21 cellular contexts compared by ENCODE assay signal in the genomic region with DNA sequence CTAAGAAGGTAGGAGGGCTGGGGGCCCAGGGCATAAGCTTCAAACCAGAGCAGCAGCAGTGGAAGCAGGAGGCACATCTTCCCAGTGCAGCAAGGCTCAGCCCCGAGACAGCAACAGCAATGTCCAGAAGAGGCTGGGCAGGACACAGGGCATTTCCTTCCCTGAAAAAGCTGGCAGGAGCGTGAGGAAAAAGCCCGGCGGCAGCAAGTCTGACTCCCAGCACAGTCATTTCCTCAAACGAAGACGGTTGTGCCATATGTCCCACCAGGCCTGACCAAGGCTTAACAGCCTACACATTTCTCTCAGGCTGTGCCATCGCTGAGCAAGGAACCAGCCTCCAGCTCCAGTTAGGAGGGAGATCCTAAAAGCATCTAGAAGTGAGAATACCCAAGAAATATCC.
A peak's percentile ranks its signal among the peaks of the same experiment; 100 is the strongest.
DNase-seq lines count a peak whose midpoint lies in the region; ATAC-seq, FAIRE-seq and TF ChIP-seq lines count a peak whose summit lies in the region.
"Had no signal": no experiment of that assay in that cellular context is flagged by ENCODE, and none has a peak within 500 bp of the region (broad histone marks: within the 10 kb centered on the region; RNA-seq: fewer than 3 reads in every experiment).

No MANE protein-coding gene starts in this region.

- POLR2A ChIA-PET in HepG2 (lab: Yijun Ruan, JAX) (no interaction called here), RWPE1 (lab: Yijun Ruan, JAX; ENCODE audit: low non-redundant PET) (no interaction called here)

- H3K4me1 ChIP-seq in right lobe of liver (no peaks in the 10 kb centered on the region), HepG2 (ENCODE audit: insufficient read depth, low read length) (no peaks in the 10 kb centered on the region)

- 77% methylated on average over 4 of the region's 7 CpGs for WGBS in right lobe of liver (ENCODE audit: insufficient coverage, low coverage, low lambda C conversion rate, missing lambda C conversion rate)
- 81% methylated on average over 7 of the region's 7 CpGs for WGBS in HepG2 (ENCODE audit: low lambda C conversion rate)

- H3K36me3 ChIP-seq in right lobe of liver (no peaks in the 10 kb centered on the region), HepG2 (replicated peaks in 1 of 2; ENCODE audit: control insufficient read depth in 1 of 2, insufficient read depth in 2 of 2, low read length in 2 of 2) (no peaks in the 10 kb centered on the region)
- H3K36me3 ChIP-seq: BLaER1 treated with 17β-estradiol and CSF1 and Interleukin-3, amounts not matched to agents 10 nM and 100 nM had no signal

- TF ChIP-seq CTCF in right lobe of liver (IDR thresholded peaks at IDR 0.05) (no peak), HepG2 (CRISPR knock-in tag; IDR thresholded peaks at IDR 0.05) (no peak), RWPE1 (conservative IDR thresholded peaks at IDR 0.05; ENCODE audit: low read depth) (no peak)

- in situ Hi-C loops in HepG2 (cut with HindIII; ENCODE audit: extremely low pct_ligation_motif_present, low pct_unique_long_range_greater_than_20kb) = no loop called here

- H2AFZ ChIP-seq in HepG2 (ENCODE audit: low read length) = no peak overlapping the region

- H3K27me3 ChIP-seq in right lobe of liver = no peaks in the 10 kb centered on the region
- H3K27me3 ChIP-seq in HepG2 (ENCODE audit: control insufficient read depth in 1 of 2, insufficient read depth in 2 of 2, low read length in 2 of 2) = peaks cover 1 to 6% of the 10 kb centered on the region in 2 experiments; a peak in 2 of 5 replicates
- H3K27me3 ChIP-seq: BLaER1 treated with 17β-estradiol and CSF1 and Interleukin-3, amounts not matched to agents 10 nM and 100 nM had no signal

- H3K27ac ChIP-seq in right lobe of liver (no peak overlapping the region), HepG2 (ENCODE audit: extremely low read length, insufficient read depth, low read length) (no peak overlapping the region), RWPE1 (no peak overlapping the region)
- H3K27ac ChIP-seq: BLaER1 treated with 17β-estradiol and CSF1 and Interleukin-3, amounts not matched to agents 10 nM and 100 nM; HL-60 had no signal

- CTCF ChIA-PET in HepG2 (lab: Yijun Ruan, JAX; ENCODE audit: low intra/inter-chr PET ratio, low total read pairs) (no interaction called here), RWPE1 (lab: Yijun Ruan, JAX) (no interaction called here)

- BruUV-seq in HepG2 (replicated peaks; lab: Mats Ljungman, UMichigan) = no TSS peak

- intact Hi-C loops in right lobe of liver (cut with DNase I) = no loop called here
- intact Hi-C loops in HepG2 (cut with micrococcal nuclease; ENCODE audit: unreplicated experiment) = no loop called here

- ATAC-seq in right lobe of liver = peak; percentile 36 to 70 (median 48)
- no peak for ATAC-seq in HepG2

- TF ChIP-seq EP300 in HepG2 (IDR thresholded peaks at IDR 0.05; ENCODE audit: low read depth in 2 of 2, low read length in 2 of 2) (no peak), HepG2 (CRISPR knock-in tag; IDR thresholded peaks at IDR 0.05; ENCODE audit: borderline replicate concordance) (no peak)

- H3K4me2 ChIP-seq in HepG2 (ENCODE audit: low read depth, low read length) = no peak overlapping the region

- no peak for TF ChIP-seq RAD21 in HepG2 (CRISPR knock-in tag; IDR thresholded peaks at IDR 0.05)

- H3K79me2 ChIP-seq in HepG2 (ENCODE audit: insufficient read depth, low read length) = no peaks in the 10 kb centered on the region

- H3K9me3 ChIP-seq in right lobe of liver (no peaks in the 10 kb centered on the region), HepG2 (ENCODE audit: low read length) (no peaks in the 10 kb centered on the region)

- no peaks in the 10 kb centered on the region for H4K20me1 ChIP-seq in HepG2 (ENCODE audit: insufficient read depth, low read length)
- H4K20me1 ChIP-seq: BLaER1 treated with 17β-estradiol and CSF1 and Interleukin-3, amounts not matched to agents 10 nM and 100 nM had no signal

- no peak for FAIRE-seq in HepG2 (lab: Jason Lieb, UNC)
- FAIRE-seq: D721Med, HTR-8/SVneo had no signal

- H3K4me3 ChIP-seq in right lobe of liver (no peak overlapping the region), HepG2 (replicated peaks in 1 of 3; ENCODE audit: insufficient read depth in 1 of 3, low read depth in 2 of 3, low read length in 3 of 3) (no peak overlapping the region)
- H3K4me3 ChIP-seq: BLaER1 treated with 17β-estradiol and CSF1 and Interleukin-3, amounts not matched to agents 10 nM and 100 nM had no signal

- no peak overlapping the region for H3K9ac ChIP-seq in HepG2 (ENCODE audit: insufficient read depth, low read depth, low read length)
- H3K9ac ChIP-seq: BLaER1 treated with 17β-estradiol and CSF1 and Interleukin-3, amounts not matched to agents 10 nM and 100 nM had no signal

- no peak for DNase-seq in right lobe of liver
- no peak for DNase-seq in HepG2 (ENCODE audit: low spot score)
- peak; percentile 9 for DNase-seq in MV-4-11 (lab: John Stamatoyannopoulos, UW)
- peak; percentile 36 to 69 for DNase-seq in dermis microvascular lymphatic vessel endothelial cell (ENCODE audit: low read depth in 2 of 2)
- no peak for DNase-seq in RWPE1 (ENCODE audit: low spot score)
- no peak for DNase-seq in iPS-NIHi11 (ENCODE audit: low spot score)
- no peak for DNase-seq in putamen (ENCODE audit: low spot score)
- DNase-seq in superior temporal gyrus (ENCODE audit: extremely low spot score) = no peak
- DNase-seq: DMS79 treated with DMSO at 0.1 percent for 48 hours, GDM1, H7, NCI-H187 treated with DMSO at 0.1 percent for 48 hours, NCI-H2227 treated with DMSO at 0.1 percent for 48 hours, NCI-H510A treated with DMSO at 0.1 percent for 48 hours, NCI-H82, OCI-M1, SIG-M5 had no signal

- TF ChIP-seq POLR2A in right lobe of liver (IDR thresholded peaks at IDR 0.05) = no peak
- no peak for TF ChIP-seq POLR2A in HepG2 (IDR thresholded peaks at IDR 0.05; ENCODE audit: insufficient read depth in 1 of 2, low read depth in 2 of 2, low read length in 2 of 2)

TF ChIP-seq in HepG2, 621 proteins besides CTCF, POLR2A, EP300 and RAD21 (continues in another document):
- TF ChIP-seq ZNF891 (CRISPR knock-in tag; IDR thresholded peaks at IDR 0.05) (no peak), HCFC1 (IDR thresholded peaks at IDR 0.05; ENCODE audit: low read depth, low read length) (no peak), ZNF644 (CRISPR knock-in tag; IDR thresholded peaks at IDR 0.05; ENCODE audit: low read depth) (no peak), PHF8 (CRISPR knock-in tag; IDR thresholded peaks at IDR 0.05) (no peak), ZIK1 (CRISPR knock-in tag; IDR thresholded peaks at IDR 0.05; ENCODE audit: borderline replicate concordance, low read depth) (no peak), KDM3A (CRISPR knock-in tag; IDR thresholded peaks at IDR 0.05; ENCODE audit: low read depth) (no peak)
- TF ChIP-seq, protein P1, sequence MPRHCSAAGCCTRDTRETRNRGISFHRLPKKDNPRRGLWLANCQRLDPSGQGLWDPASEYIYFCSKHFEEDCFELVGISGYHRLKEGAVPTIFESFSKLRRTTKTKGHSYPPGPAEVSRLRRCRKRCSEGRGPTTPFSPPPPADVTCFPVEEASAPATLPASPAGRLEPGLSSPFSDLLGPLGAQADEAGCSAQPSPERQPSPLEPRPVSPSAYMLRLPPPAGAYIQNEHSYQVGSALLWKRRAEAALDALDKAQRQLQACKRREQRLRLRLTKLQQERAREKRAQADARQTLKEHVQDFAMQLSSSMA (CRISPR knock-in tag; IDR thresholded peaks at IDR 0.05) = no peak

Comparison
In these comparisons a context has a peak if more than half of its experiments do, and no peak if none do; other contexts are left out.
1. DNase-seq: peak in MV-4-11 (single experiment) and dermis microvascular lymphatic vessel endothelial cell (2 of 2); none in right lobe of liver (0 of 3), HepG2 (single experiment), RWPE1 (single experiment), iPS-NIHi11 (single experiment), putamen (single experiment) and superior temporal gyrus (single experiment).